ENCODE assay signal across 19 cellular contexts in genomic region chr15:41958002-41958420, GRCh38. TPM values are rescaled to one million over a fixed set of nuclear protein-coding genes. Genes with fewer than 3 reads are reported as not detected.
A peak's percentile ranks its signal among the peaks of the same experiment; 100 is the strongest.
DNase-seq lines count a peak whose midpoint lies in the region; ATAC-seq, FAIRE-seq and TF ChIP-seq lines count a peak whose summit lies in the region.
"Had no signal": no experiment of that assay in that cellular context is flagged by ENCODE, and none has a peak within 500 bp of the region (broad histone marks: within the 10 kb centered on the region; RNA-seq: fewer than 3 reads in every experiment).

No MANE protein-coding gene starts in this region.

- H3K4me3 Mint-ChIP-seq in H9 (no peak overlapping the region), astrocyte (ENCODE audit: unreplicated experiment) (no peak overlapping the region)
- H3K4me3 Mint-ChIP-seq: activated B cell treated with CpG ODN at 0.5 μM for 24 hours had no signal

- H3K27me3 Mint-ChIP-seq in H9 (ENCODE audit: low read depth) (no peaks in the 10 kb centered on the region), astrocyte (ENCODE audit: low read depth, unreplicated experiment) (no peaks in the 10 kb centered on the region)
- H3K27me3 Mint-ChIP-seq: activated B cell treated with CpG ODN at 0.5 μM for 24 hours had no signal

- H2AFZ ChIP-seq in H9 (ENCODE audit: low read length) (no peak overlapping the region), astrocyte (ENCODE audit: low read depth, low read length) (no peak overlapping the region)

- ATAC-seq in GM18511 (IDR thresholded peaks at IDR 0.05; ENCODE audit: unreplicated experiment) (no peak), GM18502 (IDR thresholded peaks at IDR 0.05; ENCODE audit: poor library complexity, unreplicated experiment) (no peak), HG02852 (IDR thresholded peaks at IDR 0.05; ENCODE audit: unreplicated experiment) (no peak)
- ATAC-seq: sciatic nerve had no signal

- H3K4me1 ChIP-seq in H9 (ENCODE audit: insufficient read depth, low read length) (no peaks in the 10 kb centered on the region), astrocyte (ENCODE audit: insufficient read depth, low read length) (peaks cover 21% of the 10 kb centered on the region), left ventricle myocardium inferior (peaks cover 88% of the 10 kb centered on the region), spleen (peaks cover 3 to 50% (median 15%) of the 10 kb centered on the region in 6 donors)

- H2BK15ac ChIP-seq in H9 (ENCODE audit: low read depth, low read length) = no peak overlapping the region

- H4K91ac ChIP-seq in H9 (ENCODE audit: insufficient read length, low read depth, low read length) = no peak overlapping the region

- H3K4me3 ChIP-seq in astrocyte (ENCODE audit: insufficient read depth, low read depth, low read length) (no peak overlapping the region), left ventricle myocardium inferior (peak overlapping the region; percentile 21), spleen (no peak overlapping the region)

- H2BK5ac ChIP-seq in H9 (ENCODE audit: insufficient read length, low read length) = no peak overlapping the region

- no peak overlapping the region for H3T11ph ChIP-seq in H9 (ENCODE audit: low read length)

- H3K14ac ChIP-seq in H9 (ENCODE audit: insufficient read depth, low read length) = no peak overlapping the region

- H3K9me3 ChIP-seq in H9 (ENCODE audit: control insufficient read depth, low read depth, low read length) = no peaks in the 10 kb centered on the region
- H3K9me3 ChIP-seq in astrocyte (ENCODE audit: insufficient read depth, low read depth, low read length) = no peaks in the 10 kb centered on the region
- no peaks in the 10 kb centered on the region for H3K9me3 ChIP-seq in left ventricle myocardium inferior (replicated peaks)
- no peaks in the 10 kb centered on the region for H3K9me3 ChIP-seq in spleen
- H3K9me3 ChIP-seq: neutrophil had no signal

- peak overlapping the region; percentile 50 for H4K5ac ChIP-seq in H9 (ENCODE audit: insufficient read length, low read depth, low read length)

- H3K27ac Mint-ChIP-seq in H9 = peak overlapping the region in 1 of 3 experiments; percentile 3; a peak in 1 of 7 replicates
- H3K27ac Mint-ChIP-seq in astrocyte (ENCODE audit: unreplicated experiment) = no peak overlapping the region
- H3K27ac Mint-ChIP-seq: activated B cell treated with CpG ODN at 0.5 μM for 24 hours had no signal

- peaks cover 16 to 30% (median 20%) of the 10 kb centered on the region in 3 experiments; a peak in 6 of 7 replicates for H3K36me3 Mint-ChIP-seq in H9 (ENCODE audit: insufficient read depth in 1 of 3, low read depth in 3 of 3)
- H3K36me3 Mint-ChIP-seq in astrocyte (ENCODE audit: low read depth, unreplicated experiment) = peaks cover 11% of the 10 kb centered on the region

- no peak overlapping the region for H3K18ac ChIP-seq in H9 (ENCODE audit: insufficient read length, low read depth, low read length)

- H3K4me1 Mint-ChIP-seq in H9 = peaks cover 10 to 15% of the 10 kb centered on the region in 2 experiments
- peaks cover 33% of the 10 kb centered on the region for H3K4me1 Mint-ChIP-seq in astrocyte (ENCODE audit: low read depth, unreplicated experiment)

- H3K4me2 ChIP-seq in H9 (ENCODE audit: insufficient read depth, insufficient read length, low read length) = no peak overlapping the region
- H3K4me2 ChIP-seq in astrocyte (ENCODE audit: low read length) = peak overlapping the region; percentile 34

- H3K79me2 ChIP-seq in H9 (ENCODE audit: insufficient read depth, low read length) (no peaks in the 10 kb centered on the region; the same call in 1 of the 2 replicates), astrocyte (ENCODE audit: insufficient read depth, low read length) (peaks cover 71% of the 10 kb centered on the region)

- TF ChIP-seq CTCF in H9 (conservative IDR thresholded peaks at IDR 0.05) (no peak), astrocyte (IDR thresholded peaks at IDR 0.05; ENCODE audit: insufficient read depth, low read depth, low read length) (no peak), left ventricle myocardium inferior (IDR thresholded peaks at IDR 0.05; ENCODE audit: borderline replicate concordance) (no peak), spleen (IDR thresholded peaks at IDR 0.05 in 8 of 11, conservative IDR thresholded peaks at IDR 0.05 in 3 of 11) (no peak)

- H4K8ac ChIP-seq in H9 (replicated peaks; ENCODE audit: insufficient read length, low read depth, low read length) = no peak overlapping the region

- no peak for TF ChIP-seq POLR2A in spleen (IDR thresholded peaks at IDR 0.05)

- no peak overlapping the region for H3K56ac ChIP-seq in H9 (ENCODE audit: insufficient read length, low read depth, low read length)

- peaks cover 8% of the 10 kb centered on the region for H3K79me1 ChIP-seq in H9 (ENCODE audit: insufficient read depth, low read depth, low read length, poor library complexity, severe bottlenecking)

- H3K9ac ChIP-seq in H9 (ENCODE audit: extremely low read depth, insufficient read length, low read length) (no peak overlapping the region), astrocyte (ENCODE audit: low read length) (peak overlapping the region; percentile 26)

- H3K4ac ChIP-seq in H9 (ENCODE audit: low read depth, low read length) = no peak overlapping the region

- WGBS in H9 (ENCODE audit: extremely low coverage, insufficient read length, low lambda C conversion rate) = no CpG with 5 or more reads among the region's 7 CpGs
- WGBS in spleen, 5 donors = 72 to 83% (median 79%) methylated on average over 7 of the region's 7 CpGs

- no peak overlapping the region for H3K23ac ChIP-seq in H9 (ENCODE audit: insufficient read length, low read depth, low read length)

- H3K27ac ChIP-seq in H9 (ENCODE audit: insufficient read length, low read depth, low read length) (no peak overlapping the region), astrocyte (ENCODE audit: low read depth, low read length) (no peak overlapping the region), left ventricle myocardium inferior (replicated peaks) (peak overlapping the region; percentile 87), spleen (peak overlapping the region in 5 of 8 donors; percentile 45 to 69 (median 63))
- H3K27ac ChIP-seq: neutrophil had no signal

- no peak overlapping the region for H2BK20ac ChIP-seq in H9 (ENCODE audit: low read depth, low read length, poor library complexity, severe bottlenecking)

- H2BK120ac ChIP-seq in H9 (ENCODE audit: low read depth, low read length, poor library complexity, severe bottlenecking) = no peak overlapping the region

- DNase-seq in H9 = no peak
- DNase-seq in astrocyte (ENCODE audit: low read depth) = no peak
- no peak for DNase-seq in left ventricle myocardium inferior
- no peak for DNase-seq in spleen
- no peak for DNase-seq in AML-193 (lab: John Stamatoyannopoulos, UW)
- DNase-seq: activated B cell treated with CpG ODN at 0.5 μM for 24 hours; activated effector memory CD4-positive, alpha-beta T cell treated with anti-CD3 and anti-CD28 coated beads, Interleukin-2, amount 50 U/mL, for 16 hours; erythroblast; glutamatergic neuron; NCI-H2029; NCI-H524; SHP77; stimulated activated CD4-positive, alpha-beta T cell treated with anti-CD3 and anti-CD28 coated beads, Interleukin-1b, Interleukin-23, amount 100 ng/mL, for 48 hours; substantia nigra had no signal

- no peak for FAIRE-seq in astrocyte (lab: Jason Lieb, UNC)

- H3K9me3 Mint-ChIP-seq in H9 (peaks cover 3 to 6% of the 10 kb centered on the region in 2 experiments; a peak in 4 of 5 replicates), astrocyte (ENCODE audit: unreplicated experiment) (peaks cover 3% of the 10 kb centered on the region)
- H3K9me3 Mint-ChIP-seq: activated B cell treated with CpG ODN at 0.5 μM for 24 hours had no signal

- H3K36me3 ChIP-seq in astrocyte (ENCODE audit: insufficient read depth, low read length) (peaks cover 5% of the 10 kb centered on the region), left ventricle myocardium inferior (peaks cover 8% of the 10 kb centered on the region), spleen (peaks cover 0 to 23% (median 10%) of the 10 kb centered on the region in 6 donors)

- no peak overlapping the region for H2BK12ac ChIP-seq in H9 (ENCODE audit: insufficient read length, low read depth, low read length)

- no peaks in the 10 kb centered on the region for H3K23me2 ChIP-seq in H9 (ENCODE audit: insufficient read length, low read depth, low read length, poor library complexity, severe bottlenecking)

- H4K20me1 ChIP-seq in H9 (ENCODE audit: control insufficient read depth, insufficient read depth, insufficient read length) = no peaks in the 10 kb centered on the region
- H4K20me1 ChIP-seq in astrocyte (ENCODE audit: insufficient read depth, low read length) = peaks cover 28% of the 10 kb centered on the region

- H3K27me3 ChIP-seq in H9 (ENCODE audit: insufficient read depth, low read length) (no peaks in the 10 kb centered on the region), astrocyte (ENCODE audit: insufficient read depth, low read length) (no peaks in the 10 kb centered on the region), left ventricle myocardium inferior (ENCODE audit: low read depth) (no peaks in the 10 kb centered on the region), spleen (replicated peaks in 1 of 7) (no peaks in the 10 kb centered on the region)
- H3K27me3 ChIP-seq: neutrophil had no signal

- H2AK5ac ChIP-seq in H9 (ENCODE audit: insufficient read length, low read length) = no peak overlapping the region

- intact Hi-C loops in left ventricle myocardium inferior (cut with micrococcal nuclease) = no loop called here
- intact Hi-C loops in spleen (cut with DNase I; ENCODE audit: low total_unique reads) = no loop called here

RNA-seq across cellular contexts. Expression of gene EHD4, which starts 14.3 kb away (rescaled TPM):
- total RNA-seq in H9 (2021) (22.9 and 24.2 TPM in 2 replicates), astrocyte (46.4 and 51.4 TPM in 2 replicates), left ventricle myocardium inferior (46.4 TPM), spleen (10 to 100 TPM; 20.4 to 33.2 (median 22.1) TPM)
- polyA plus RNA-seq in spleen = 1 to 10 TPM; 5.5 to 9.7 (median 7.7) TPM

Comparison
In these comparisons a context has a peak if more than half of its experiments do, and no peak if none do; other contexts are left out.
1. H3K27ac ChIP-seq: peak in left ventricle myocardium inferior (single experiment) and spleen (5 of 8); none in H9 (single experiment) and astrocyte (single experiment).